In the genomic region with DNA sequence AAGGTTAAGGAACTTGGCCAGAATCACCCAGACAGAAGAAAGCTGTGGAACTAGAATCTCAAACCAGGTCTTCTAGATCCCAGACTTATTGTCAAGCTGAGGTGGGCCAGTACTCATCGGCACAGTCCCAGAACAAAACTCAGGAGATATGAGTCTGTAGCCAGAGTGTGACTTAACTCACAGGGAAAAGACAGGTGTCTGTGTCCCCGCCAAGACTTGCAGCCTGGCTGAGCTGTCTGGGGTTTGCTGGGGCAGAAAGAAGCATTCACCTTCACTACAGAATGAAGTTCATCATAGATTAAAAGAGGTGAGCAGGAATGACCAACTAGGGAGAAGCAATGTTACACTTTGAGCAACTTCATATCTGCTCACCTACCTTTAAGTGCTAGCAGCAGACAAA, we compare ENCODE assay signal across 13 cellular contexts.
"Had no signal": no experiment of that assay in that cellular context is flagged by ENCODE, and none has a peak within 500 bp of the region (broad histone marks: within the 10 kb centered on the region; RNA-seq: fewer than 3 reads in every experiment).

No MANE protein-coding gene starts in this region.

- H3K36me3 ChIP-seq: thoracic aorta had no signal

- H3K9me3 ChIP-seq: thoracic aorta had no signal

- ATAC-seq: activated CD8-positive, alpha-beta T cell treated with anti-CD3 and anti-CD28 coated beads for 36 hours; natural killer cell; stimulated activated naive CD8-positive, alpha-beta T cell treated with anti-CD3 and anti-CD28 coated beads, Interleukin-15, amount 100 ng/mL, for 72 hours; T-cell had no signal

- H3K27ac ChIP-seq: thoracic aorta had no signal

- H3K4me3 ChIP-seq: lung, thoracic aorta had no signal

- DNase-seq: activated CD8-positive, alpha-beta memory T cell treated with anti-CD3 and anti-CD28 coated beads, Interleukin-2, amount 50 U/mL, for 4 hours; activated CD8-positive, alpha-beta T cell treated with anti-CD3 and anti-CD28 coated beads for 36 hours; activated naive CD4-positive, alpha-beta T cell treated with Interleukin-2 at 50 U/mL for 16 hours; cortex of kidney; effector memory CD4-positive, alpha-beta T cell; natural killer cell; stimulated activated CD4-positive, alpha-beta T cell treated with anti-CD3 and anti-CD28 coated beads, Interleukin-15, amount 100 ng/mL, for 24 hours; stimulated activated CD4-positive, alpha-beta T cell treated with anti-CD3 and anti-CD28 coated beads, Interleukin-4, amount 100 ng/mL, for 24 hours; stimulated activated naive CD8-positive, alpha-beta T cell treated with anti-CD3 and anti-CD28 coated beads, Interleukin-15, amount 100 ng/mL, for 72 hours; T-cell; T1000 had no signal
